9 cellular contexts compared by ENCODE assay signal in genomic region chr6:36118550-36119107, GRCh38. TPM values are rescaled to one million over a fixed set of nuclear protein-coding genes. Genes with fewer than 3 reads are reported as not detected.
A peak's percentile ranks its signal among the peaks of the same experiment; 100 is the strongest.
DNase-seq lines count a peak whose midpoint lies in the region; ATAC-seq and TF ChIP-seq lines count a peak whose summit lies in the region.
"Had no signal": no experiment of that assay in that cellular context is flagged by ENCODE, and none has a peak within 500 bp of the region (broad histone marks: within the 10 kb centered on the region; RNA-seq: fewer than 3 reads in every experiment).

No MANE protein-coding gene starts in this region.

- ATAC-seq in memory B cell (ENCODE audit: low read depth), result peak; percentile 39
- ATAC-seq in upper lobe of left lung (ENCODE audit: low FRiP score in 2 of 2), result peak; percentile 71 to 76
- no peak for ATAC-seq in GM21515 (IDR thresholded peaks at IDR 0.05; ENCODE audit: unreplicated experiment)

- H3K27ac Mint-ChIP-seq in memory B cell (peak overlapping the region; percentile 99), neural progenitor cell (no peak overlapping the region)

- H3K36me3 ChIP-seq in upper lobe of left lung, result peaks cover 0 to 17% (median 0%) of the 10 kb centered on the region in 4 donors
- H3K36me3 ChIP-seq in neural progenitor cell, result no peaks in the 10 kb centered on the region

- H3K4me2 ChIP-seq in neural progenitor cell, result no peak overlapping the region

- H3K27ac ChIP-seq in upper lobe of left lung, result peak overlapping the region; percentile 9 to 88 (median 76)
- H3K27ac ChIP-seq in neural progenitor cell, result no peak overlapping the region

- no peak for TF ChIP-seq POLR2A in upper lobe of left lung (IDR thresholded peaks at IDR 0.05)

- no peak for TF ChIP-seq EP300 in upper lobe of left lung (IDR thresholded peaks at IDR 0.05)

- no peak overlapping the region for H2AFZ ChIP-seq in neural progenitor cell (replicated peaks)

- no peaks in the 10 kb centered on the region for H3K27me3 ChIP-seq in upper lobe of left lung
- no peaks in the 10 kb centered on the region for H3K27me3 ChIP-seq in neural progenitor cell

- H3K9ac ChIP-seq in neural progenitor cell, result no peak overlapping the region

- H3K9me3 ChIP-seq in upper lobe of left lung, result no peaks in the 10 kb centered on the region
- no peaks in the 10 kb centered on the region for H3K9me3 ChIP-seq in neural progenitor cell (ENCODE audit: low read depth)

- 33 to 34% methylated on average over 3 to 4 of the region's 4 CpGs for WGBS in upper lobe of left lung, 2 donors

- DNase-seq in activated gamma-delta T cell treated with Interleukin-2 at 50 U/mL for 16 hours (peak; percentile 69), activated gamma-delta T cell (lab: John Stamatoyannopoulos, UW) (no peak), memory B cell (ENCODE audit: low spot score in 2 of 2) (no peak), upper lobe of left lung (peak in 1 of 2 donors; percentile 89), iPS-NIHi11 (ENCODE audit: low spot score) (no peak), neural progenitor cell (ENCODE audit: low spot score) (no peak)
- peak; percentile 39 for DNase-seq in activated effector memory CD4-positive, alpha-beta T cell treated with Interleukin-2 at 50 U/mL for 16 hours
- DNase-seq: left cardiac atrium had no signal

- H3K4me1 ChIP-seq in upper lobe of left lung (peaks cover 31 to 47% (median 35%) of the 10 kb centered on the region in 4 donors), neural progenitor cell (peaks cover 11% of the 10 kb centered on the region)

- H3K4me1 Mint-ChIP-seq in memory B cell (peaks cover 76% of the 10 kb centered on the region), neural progenitor cell (peaks cover 9% of the 10 kb centered on the region)

- H4K20me1 ChIP-seq in neural progenitor cell (ENCODE audit: low read depth), result no peaks in the 10 kb centered on the region

- H3K27me3 Mint-ChIP-seq in memory B cell (no peaks in the 10 kb centered on the region), neural progenitor cell (ENCODE audit: insufficient read depth, low read depth) (peaks cover 2% of the 10 kb centered on the region)

- H3F3A ChIP-seq in neural progenitor cell (ENCODE audit: low read depth), result peaks cover 3% of the 10 kb centered on the region

- H3K79me2 ChIP-seq in neural progenitor cell (ENCODE audit: low read depth), result no peaks in the 10 kb centered on the region

- H3K9me3 Mint-ChIP-seq in memory B cell, result no peaks in the 10 kb centered on the region
- H3K9me3 Mint-ChIP-seq in neural progenitor cell, result no peaks in the 10 kb centered on the region

- H3K4me3 ChIP-seq in upper lobe of left lung (no peak overlapping the region), neural progenitor cell (no peak overlapping the region)

- H3K36me3 Mint-ChIP-seq in memory B cell (peaks cover 2% of the 10 kb centered on the region), neural progenitor cell (peaks cover 2% of the 10 kb centered on the region)

- TF ChIP-seq CTCF in upper lobe of left lung (IDR thresholded peaks at IDR 0.05) (no peak), neural progenitor cell (IDR thresholded peaks at IDR 0.05) (no peak)

- H3K4me3 Mint-ChIP-seq in memory B cell, result peak overlapping the region; percentile 6
- H3K4me3 Mint-ChIP-seq in neural progenitor cell, result no peak overlapping the region

RNA-seq across cellular contexts. Expression of gene MAPK13, which starts 11.7 kb away (rescaled TPM):
- total RNA-seq in upper lobe of left lung, result 10 to 100 TPM; 56.7 to 90.1 (median 80.1) TPM
- 0.13 and 1.1 TPM in 2 replicates for total RNA-seq in neural progenitor cell (ENCODE audit: low replicate concordance)

Comparison
In these comparisons a context has a peak if more than half of its experiments do, and no peak if none do; other contexts are left out.
1. DNase-seq: peak in activated gamma-delta T cell treated with Interleukin-2 at 50 U/mL for 16 hours (single experiment) and activated effector memory CD4-positive, alpha-beta T cell treated with Interleukin-2 at 50 U/mL for 16 hours (single experiment); none in activated gamma-delta T cell (single experiment), memory B cell (0 of 2), iPS-NIHi11 (single experiment) and neural progenitor cell (single experiment).
2. RNA of gene MAPK13, which starts 11.7 kb away (total RNA-seq): 56.7 to 90.1 TPM in upper lobe of left lung; 0.13 to 1.1 TPM in neural progenitor cell; every median in the first group is over 10 times any median in the second.